18 cellular contexts compared by ENCODE assay signal in genomic region chr6:164947174-164947573, GRCh38.
DNase-seq lines count a peak whose midpoint lies in the region; ATAC-seq and TF ChIP-seq lines count a peak whose summit lies in the region.
"Had no signal": no experiment of that assay in that cellular context is flagged by ENCODE, and none has a peak within 500 bp of the region (broad histone marks: within the 10 kb centered on the region; RNA-seq: fewer than 3 reads in every experiment).

No MANE protein-coding gene starts in this region.

- DNase-seq in NCI-H82 (lab: John Stamatoyannopoulos, UW) (peak; percentile 18), NCI-H82 treated with DMSO at 0.1 percent for 48 hours (lab: John Stamatoyannopoulos, UW; ENCODE audit: unreplicated experiment) (no peak), SJCRH30 (peak; percentile 66 to 79), brain microvascular endothelial cell (no peak)
- no peak for DNase-seq in activated CD4-positive, alpha-beta T cell treated with anti-CD3 and anti-CD28 coated beads for 48 hours
- DNase-seq: BE2C; EL; GF-D8; NCI-H187 treated with DMSO at 0.1 percent for 48 hours; NCI-H226; NCI-H510A treated with DMSO at 0.1 percent for 48 hours; NK-92 treated with Interleukin-12 subunit alpha and Interleukin-12 subunit beta, amount 100 ng/mL, for 24 hours; SHP77 treated with DMSO at 0.1 percent for 48 hours had no signal

- H3K9ac ChIP-seq in neural cell (ENCODE audit: low read length): peak overlapping the region; percentile 18

- H3K9me3 ChIP-seq in SJCRH30 (replicated peaks): peaks cover 4% of the 10 kb centered on the region; the same call in 1 of the 2 replicates
- H3K9me3 ChIP-seq in neural cell (ENCODE audit: low read length): no peaks in the 10 kb centered on the region
- H3K9me3 ChIP-seq: A549, BE2C had no signal

- H3K36me3 ChIP-seq in SJCRH30: no peaks in the 10 kb centered on the region
- no peaks in the 10 kb centered on the region for H3K36me3 ChIP-seq in neural cell (ENCODE audit: insufficient read depth, low read length)
- no peaks in the 10 kb centered on the region for H3K36me3 ChIP-seq in brain microvascular endothelial cell (replicated peaks)
- H3K36me3 ChIP-seq: BE2C had no signal

- no peaks in the 10 kb centered on the region for H3K79me2 ChIP-seq in neural cell (replicated peaks; ENCODE audit: insufficient read depth, low read length)

- no peak for TF ChIP-seq CTCF in neural cell (IDR thresholded peaks at IDR 0.05; ENCODE audit: poor library complexity, severe bottlenecking)
- no peak for TF ChIP-seq CTCF in brain microvascular endothelial cell (IDR thresholded peaks at IDR 0.05; ENCODE audit: low read depth, low read length, missing control alignments)

- TF ChIP-seq EP300 in neural cell (conservative IDR thresholded peaks at IDR 0.05; ENCODE audit: poor library complexity, severe bottlenecking): no peak

- H3K4me1 ChIP-seq in SJCRH30: no peaks in the 10 kb centered on the region
- H3K4me1 ChIP-seq: A549, BE2C had no signal

- H3K4me2 ChIP-seq in neural cell (ENCODE audit: low read length): peak overlapping the region; percentile 18
- H3K4me2 ChIP-seq: A549 had no signal

- no peaks in the 10 kb centered on the region for H3K27me3 ChIP-seq in SJCRH30
- no peaks in the 10 kb centered on the region for H3K27me3 ChIP-seq in neural cell (ENCODE audit: insufficient read depth, low read depth, low read length)
- H3K27me3 ChIP-seq in brain microvascular endothelial cell (replicated peaks): no peaks in the 10 kb centered on the region
- H3K27me3 ChIP-seq: BE2C had no signal

- no peak for TF ChIP-seq RAD21 in neural cell (conservative IDR thresholded peaks at IDR 0.05)

- in situ Hi-C loops in brain microvascular endothelial cell (cut with HindIII; ENCODE audit: low pct_ligation_motif_present, low sequenced_read_pairs): no loop called here

- H3F3A ChIP-seq in neural cell (ENCODE audit: insufficient read depth, low read length, poor library complexity, severe bottlenecking): no peaks in the 10 kb centered on the region

- no peak overlapping the region for H3K4me3 ChIP-seq in SJCRH30
- H3K4me3 ChIP-seq in neural cell (ENCODE audit: low read length): peak overlapping the region; percentile 39
- H3K4me3 ChIP-seq in brain microvascular endothelial cell (ENCODE audit: low read depth, low read length): no peak overlapping the region
- H3K4me3 ChIP-seq: A549 had no signal

- H2AFZ ChIP-seq in neural cell (ENCODE audit: low read depth, low read length): no peak overlapping the region

- no peaks in the 10 kb centered on the region for H3K9me2 ChIP-seq in neural cell (ENCODE audit: insufficient read depth, low read length)

- H4K20me1 ChIP-seq in neural cell (ENCODE audit: insufficient read depth): no peaks in the 10 kb centered on the region

- H3K27ac ChIP-seq in SJCRH30 (peak overlapping the region; percentile 34; the same call in 1 of the 2 replicates), neural cell (ENCODE audit: low read length) (peak overlapping the region; percentile 66), brain microvascular endothelial cell (no peak overlapping the region)
- H3K27ac ChIP-seq: A549, RWPE1 had no signal

- no peak for ATAC-seq in GM18868 (IDR thresholded peaks at IDR 0.05; ENCODE audit: unreplicated experiment)
- ATAC-seq: A549, SK-N-SH treated with all-trans-retinoic acid at 6 μM for 48 hours had no signal

TF ChIP-seq in neural cell, 6 proteins besides CTCF, POLR2A, EP300 and RAD21:
- no peak for TF ChIP-seq TAF1 (IDR thresholded peaks at IDR 0.05; ENCODE audit: low read depth)
- no peak for TF ChIP-seq REST (IDR thresholded peaks at IDR 0.05; ENCODE audit: borderline replicate concordance)
- no peak for TF ChIP-seq POLR2AphosphoS5 (IDR thresholded peaks at IDR 0.05)
- no peak for TF ChIP-seq EZH2 (IDR thresholded peaks at IDR 0.05; ENCODE audit: borderline replicate concordance, insufficient read depth, low read length, poor library complexity, severe bottlenecking)
- TF ChIP-seq MXI1 (conservative IDR thresholded peaks at IDR 0.05; ENCODE audit: poor library complexity, severe bottlenecking): no peak
- TF ChIP-seq SMC3 (conservative IDR thresholded peaks at IDR 0.05; ENCODE audit: poor library complexity): no peak

Comparison
In these comparisons a context has a peak if more than half of its experiments do, and no peak if none do; other contexts are left out.
1. DNase-seq: peak in NCI-H82 (single experiment) and SJCRH30 (2 of 2); none in NCI-H82 treated with DMSO at 0.1 percent for 48 hours (single experiment), brain microvascular endothelial cell (single experiment) and activated CD4-positive, alpha-beta T cell treated with anti-CD3 and anti-CD28 coated beads for 48 hours (single experiment).